In the genomic region with DNA sequence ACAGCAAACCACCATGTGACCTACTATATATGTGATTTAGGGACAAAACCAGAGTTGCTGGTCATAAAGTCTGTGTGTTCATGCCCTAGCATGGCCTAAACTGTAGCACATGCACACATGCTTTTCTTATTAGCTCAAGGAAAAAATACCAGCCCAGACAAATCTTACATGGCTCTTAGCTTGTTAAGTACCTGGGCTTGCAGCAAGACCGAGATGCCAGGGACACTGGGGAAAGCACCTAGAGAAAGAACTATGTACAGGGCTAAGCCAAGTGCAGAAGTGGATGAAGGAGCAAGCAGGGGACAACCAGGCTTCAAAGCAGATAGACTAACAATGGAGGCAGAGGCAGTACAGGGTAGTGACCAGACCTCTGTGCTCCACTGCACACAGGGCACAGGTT, we compare ENCODE assay signal across 31 cellular contexts. TPM values are rescaled to one million over a fixed set of nuclear protein-coding genes. Genes with fewer than 3 reads are reported as not detected.
"Had no signal": no experiment of that assay in that cellular context is flagged by ENCODE, and none has a peak within 500 bp of the region (broad histone marks: within the 10 kb centered on the region; RNA-seq: fewer than 3 reads in every experiment).

No MANE protein-coding gene starts in this region.

- H3K36me3 ChIP-seq: ascending aorta, esophagus squamous epithelium, gastroesophageal sphincter had no signal

- H3K27ac ChIP-seq: ascending aorta, epithelial cell of prostate, esophagus squamous epithelium, gastroesophageal sphincter had no signal

- ATAC-seq: activated CD4-positive, alpha-beta T cell treated with anti-CD3 and anti-CD28 coated beads for 36 hours; activated CD8-positive, alpha-beta memory T cell treated with anti-CD3 and anti-CD28 coated beads, Interleukin-2, amount 10 ng/mL, durations not matched to agents 7 days and 5 days; activated CD8-positive, alpha-beta T cell treated with anti-CD3 and anti-CD28 coated beads, Interleukin-2, amount 10 ng/mL, durations not matched to agents 7 days and 5 days; activated naive CD4-positive, alpha-beta T cell treated with anti-CD3 and anti-CD28 coated beads, Interleukin-2, amount 50 U/mL, for 72 hours; effector memory CD8-positive, alpha-beta T cell; gastroesophageal sphincter had no signal

- DNase-seq: activated CD4-positive, alpha-beta memory T cell treated with anti-CD3 and anti-CD28 coated beads for 36 hours; activated CD4-positive, alpha-beta T cell treated with anti-CD3 and anti-CD28 coated beads for 36 hours; activated CD4-positive, alpha-beta T cell treated with anti-CD3 and anti-CD28 coated beads, Interleukin-2, amount 10 ng/mL, durations not matched to agents 24 days and 14 days; activated CD4-positive, CD25-positive, alpha-beta regulatory T cell; activated CD4-positive, CD25-positive, alpha-beta regulatory T cell treated with anti-CD3 and anti-CD28 coated beads, Interleukin-2, amount 50 U/mL, for 72 hours; activated CD8-positive, alpha-beta memory T cell treated with anti-CD3 and anti-CD28 coated beads, Interleukin-2, amount 10 ng/mL, durations not matched to agents 7 days and 5 days; activated CD8-positive, alpha-beta memory T cell treated with anti-CD3 and anti-CD28 coated beads, Interleukin-2, amount 50 U/mL, for 4 hours; activated CD8-positive, alpha-beta T cell treated with anti-CD3 and anti-CD28 coated beads, Interleukin-2, amount 10 ng/mL, durations not matched to agents 7 days and 5 days; activated gamma-delta T cell; activated naive CD4-positive, alpha-beta T cell; activated naive CD4-positive, alpha-beta T cell treated with anti-CD3 and anti-CD28 coated beads, Interleukin-2, amount 10 ng/mL, durations not matched to agents 7 days and 5 days; activated naive CD8-positive, alpha-beta T cell treated with anti-CD3 and anti-CD28 coated beads, Interleukin-2, amount 10 ng/mL, durations not matched to agents 7 days and 5 days; activated T-cell treated with anti-CD3 and anti-CD28 coated beads, Interleukin-2, amount 50 U/mL, for 1 hour; activated T-cell treated with anti-CD3 and anti-CD28 coated beads, Interleukin-2, amount 50 U/mL, for 48 hours; caudate nucleus; cortex of kidney; dermis blood vessel endothelial cell; effector CD4-positive, alpha-beta T cell; effector memory CD8-positive, alpha-beta T cell; esophagus squamous epithelium; foreskin melanocyte; T-helper 2 cell had no signal

- H3K27me3 ChIP-seq: ascending aorta, esophagus squamous epithelium, gastroesophageal sphincter had no signal

- H3K4me1 ChIP-seq: ascending aorta had no signal

- H3K9me3 ChIP-seq: ascending aorta, esophagus squamous epithelium, gastroesophageal sphincter had no signal

- H3K4me3 ChIP-seq: ascending aorta, esophagus squamous epithelium, gastroesophageal sphincter had no signal

- FAIRE-seq: colon had no signal

RNA-seq across cellular contexts. Expression of gene GABRE, which starts 3.4 kb away (rescaled TPM):
- total RNA-seq: activated CD4-positive, alpha-beta memory T cell treated with anti-CD3 and anti-CD28 coated beads for 36 hours; activated CD4-positive, alpha-beta T cell treated with anti-CD3 and anti-CD28 coated beads for 36 hours; activated CD4-positive, alpha-beta T cell treated with anti-CD3 and anti-CD28 coated beads, Interleukin-2, amount 10 ng/mL, durations not matched to agents 24 days and 14 days; activated CD8-positive, alpha-beta memory T cell treated with anti-CD3 and anti-CD28 coated beads for 36 hours; activated CD8-positive, alpha-beta memory T cell treated with anti-CD3 and anti-CD28 coated beads, Interleukin-2, amount 10 ng/mL, durations not matched to agents 7 days and 5 days; activated CD8-positive, alpha-beta T cell treated with anti-CD3 and anti-CD28 coated beads, Interleukin-2, amount 10 ng/mL, durations not matched to agents 7 days and 5 days; activated naive CD4-positive, alpha-beta T cell treated with anti-CD3 and anti-CD28 coated beads, Interleukin-2, amount 50 U/mL, for 72 hours; activated naive CD8-positive, alpha-beta T cell treated with anti-CD3 and anti-CD28 coated beads, Interleukin-2, amount 10 ng/mL, durations not matched to agents 7 days and 5 days; activated T-helper 1 cell treated with anti-CD3 and anti-CD28 coated beads, Interleukin-12 subunit alpha, Interleukin-12 subunit beta, Interleukin-2, Interleukin-4 antibody, amounts not matched to agents 30 ng/mL and 10 ng/mL and 1 ng/mL, durations not matched to agents 14 hours and 24 hours and 36 hours; activated T-helper 2 cell treated with anti-CD3 and anti-CD28 coated beads, Interferon-gamma antibody, Interleukin-2, Interleukin-4, amounts not matched to agents 10 μg/mL and 5 μg/mL and 100 μg/mL, durations not matched to agents 14 hours and 24 hours and 36 hours; T-helper 1 cell treated with Interleukin-12 subunit alpha and Interleukin-12 subunit beta and Interleukin-4 antibody, amounts not matched to agents 30 ng/mL and 1 ng/mL, for 36 hours had no signal
